In the genomic region with DNA sequence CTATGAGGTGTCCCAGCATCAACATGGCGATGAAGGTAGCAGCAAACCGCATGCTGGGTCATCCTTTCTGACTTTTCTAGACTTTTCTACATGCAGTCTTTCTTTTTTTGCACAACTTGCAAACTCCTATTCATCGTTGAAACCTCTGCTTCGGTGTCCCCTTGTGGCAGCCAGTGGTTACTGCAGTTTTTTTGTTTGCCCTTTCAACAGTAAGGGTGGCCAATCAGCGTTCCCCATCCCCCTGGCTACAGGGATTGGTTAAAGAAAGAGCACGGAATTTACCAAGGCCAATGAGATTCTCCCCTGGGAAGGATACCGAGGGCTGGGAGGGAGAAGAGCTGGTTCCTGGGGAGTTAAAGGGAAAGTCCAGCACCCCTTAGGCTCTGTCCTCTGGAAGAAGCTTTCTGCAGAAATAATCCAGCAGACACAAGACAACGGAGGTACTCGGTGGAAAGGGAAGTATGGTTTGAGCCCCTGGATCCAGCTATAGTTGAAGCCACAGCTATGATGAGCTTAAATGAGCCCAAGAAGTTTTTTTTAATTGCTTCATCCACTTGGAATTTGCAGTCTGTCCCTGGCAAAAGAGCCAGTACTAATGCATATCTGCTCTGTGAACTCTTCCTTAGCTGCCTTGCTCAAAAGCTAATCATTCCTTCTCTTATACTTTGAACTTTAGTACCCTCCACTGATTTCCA, we compare ENCODE assay signal across 8 cellular contexts. TPM values are rescaled to one million over a fixed set of nuclear protein-coding genes. Genes with fewer than 3 reads are reported as not detected.
A peak's percentile ranks its signal among the peaks of the same experiment; 100 is the strongest.
DNase-seq lines count a peak whose midpoint lies in the region; ATAC-seq, FAIRE-seq and TF ChIP-seq lines count a peak whose summit lies in the region.

No MANE protein-coding gene starts in this region.

- peak overlapping the region; percentile 45 for H3K27ac ChIP-seq in hepatocyte

- H3K27me3 ChIP-seq in hepatocyte, result no peaks in the 10 kb centered on the region

- 6% methylated on average over 9 of the region's 9 CpGs for WGBS in hepatocyte (ENCODE audit: low lambda C conversion rate, missing lambda C conversion rate)

- peak overlapping the region; percentile 4 for H2AFZ ChIP-seq in hepatocyte

- no peaks in the 10 kb centered on the region for H3K36me3 ChIP-seq in hepatocyte (replicated peaks; ENCODE audit: insufficient read depth, low read depth)

- peak overlapping the region; percentile 67 for H3K4me2 ChIP-seq in hepatocyte

- peak; percentile 86 for FAIRE-seq in GM12891 (lab: Jason Lieb, UNC)

- DNase-seq in GM12891 (ENCODE audit: insufficient read length, low spot score), result peak; percentile 86
- peak; percentile 49 to 54 for DNase-seq in NCI-H187 (lab: John Stamatoyannopoulos, UW)
- peak; percentile 43 to 94 (median 82) for DNase-seq in T-helper 2 cell
- DNase-seq in astrocyte of the hippocampus (ENCODE audit: low read depth, low spot score), result peak; percentile 98
- DNase-seq in hepatocyte (ENCODE audit: low spot score), result peak; percentile 96
- DNase-seq in retina, result peak; percentile 92

- no peaks in the 10 kb centered on the region for H3K79me2 ChIP-seq in hepatocyte

- peak; percentile 85 for TF ChIP-seq CTCF in hepatocyte (IDR thresholded peaks at IDR 0.05; ENCODE audit: poor library complexity)

- H4K20me1 ChIP-seq in hepatocyte (ENCODE audit: insufficient read depth, poor library complexity, severe bottlenecking), result no peaks in the 10 kb centered on the region

- TF ChIP-seq POLR2A in GM12891 (IDR thresholded peaks at IDR 0.05; ENCODE audit: low read depth, low read length), result no peak

- no peaks in the 10 kb centered on the region for H3K9me3 ChIP-seq in hepatocyte (ENCODE audit: low read depth)

- peak; percentile 86 for ATAC-seq in HG02938 (IDR thresholded peaks at IDR 0.05; ENCODE audit: unreplicated experiment)
- no peak for ATAC-seq in GM19467 (IDR thresholded peaks at IDR 0.05; ENCODE audit: unreplicated experiment)

- H3K4me3 ChIP-seq in hepatocyte, result no peak overlapping the region

- H3K9me2 ChIP-seq in hepatocyte (replicated peaks; ENCODE audit: insufficient read depth), result no peaks in the 10 kb centered on the region

- peaks cover 16% of the 10 kb centered on the region for H3K4me1 ChIP-seq in hepatocyte (ENCODE audit: insufficient read depth)

TF ChIP-seq in GM12891, 5 proteins besides CTCF, POLR2A, EP300 and RAD21:
- TF ChIP-seq TAF1 (IDR thresholded peaks at IDR 0.05; ENCODE audit: low read depth, low read length) (no peak), PAX5 (IDR thresholded peaks at IDR 0.05; ENCODE audit: insufficient read depth, low read length, severe bottlenecking) (no peak), SPI1 (IDR thresholded peaks at IDR 0.05; ENCODE audit: low read depth, low read length) (no peak), POLR2AphosphoS5 (IDR thresholded peaks at IDR 0.05; ENCODE audit: low read depth, low read length) (no peak)

RNA-seq across cellular contexts. Expression of a gene that starts 5.6 kb away (rescaled TPM):
- 202 TPM for polyA plus RNA-seq in GM12891 (2012; ENCODE audit: low read depth, missing spikeins)
- total RNA-seq in hepatocyte, result 185 and 202 TPM in 2 replicates
- polyA plus RNA-seq in hepatocyte, result 218 and 226 TPM in 2 replicates

RNA-seq across cellular contexts. Expression of a gene that starts 11.9 kb away (rescaled TPM):
- 22.1 TPM for polyA plus RNA-seq in GM12891 (2012; ENCODE audit: low read depth, missing spikeins)
- 35.0 and 36.1 TPM in 2 replicates for total RNA-seq in hepatocyte
- polyA plus RNA-seq in hepatocyte, result 24.8 and 26.8 TPM in 2 replicates

RNA-seq across cellular contexts. Expression of a gene that starts 47.1 kb away (rescaled TPM):
- polyA plus RNA-seq in GM12891 (2012; ENCODE audit: low read depth, missing spikeins), result 50.9 TPM
- 307 and 379 TPM in 2 replicates for total RNA-seq in hepatocyte
- 698 and 768 TPM in 2 replicates for polyA plus RNA-seq in hepatocyte

RNA-seq across cellular contexts. Expression of a gene that starts 54.2 kb away (rescaled TPM):
- 0.85 TPM for polyA plus RNA-seq in GM12891 (2012; ENCODE audit: low read depth, missing spikeins)
- total RNA-seq in hepatocyte, result 3.7 and 3.9 TPM in 2 replicates
- 1.5 and 2.3 TPM in 2 replicates for polyA plus RNA-seq in hepatocyte

RNA-seq across cellular contexts. Expression of a gene that starts 57.5 kb away (rescaled TPM):
- polyA plus RNA-seq in GM12891 (2012; ENCODE audit: low read depth, missing spikeins), result 4.9 TPM
- total RNA-seq in hepatocyte, result 106 and 123 TPM in 2 replicates
- 175 and 185 TPM in 2 replicates for polyA plus RNA-seq in hepatocyte
